In genomic region chr3:127354761-127355160, GRCh38 we compare ENCODE assay signal across 31 cellular contexts.
"Had no signal": no experiment of that assay in that cellular context is flagged by ENCODE, and none has a peak within 500 bp of the region (broad histone marks: within the 10 kb centered on the region; RNA-seq: fewer than 3 reads in every experiment).

No MANE protein-coding gene starts in this region.

- H3K4me3 ChIP-seq: body of pancreas, esophagus squamous epithelium, gastroesophageal sphincter had no signal

- H3K27me3 ChIP-seq: body of pancreas had no signal

- H3K36me3 Mint-ChIP-seq: activated naive CD8-positive, alpha-beta T cell had no signal

- H3K4me1 ChIP-seq: body of pancreas, esophagus squamous epithelium, gastroesophageal sphincter had no signal

- H3K36me3 ChIP-seq: esophagus squamous epithelium, gastroesophageal sphincter, WERI-Rb-1 had no signal

- H3K4me3 Mint-ChIP-seq: activated B cell treated with CpG ODN at 0.5 μM for 24 hours; activated CD8-positive, alpha-beta T cell treated with anti-CD3 and anti-CD28 coated beads for 36 hours; activated naive CD8-positive, alpha-beta T cell; activated T-cell treated with anti-CD3 and anti-CD28 coated beads, Interleukin-2, amount 50 U/mL, for 4 hours; activated T-helper 17 cell treated with anti-CD3 and anti-CD28 coated beads, Interleukin-2, amount 50 U/mL, for 72 hours; endodermal cell; T-helper 17 cell; T-helper 2 cell treated with Interferon-gamma antibody and Interleukin-4, amounts not matched to agents 5 μg/mL and 100 μg/mL, for 36 hours had no signal

- H3K27ac Mint-ChIP-seq: activated B cell treated with CpG ODN at 0.5 μM for 24 hours; activated CD8-positive, alpha-beta T cell treated with anti-CD3 and anti-CD28 coated beads for 36 hours; activated naive CD8-positive, alpha-beta T cell; activated T-helper 17 cell treated with anti-CD3 and anti-CD28 coated beads, Interleukin-2, amount 50 U/mL, for 72 hours; endodermal cell; T-helper 17 cell; T-helper 2 cell treated with Interferon-gamma antibody and Interleukin-4, amounts not matched to agents 5 μg/mL and 100 μg/mL, for 36 hours had no signal

- ATAC-seq: activated CD4-positive, CD25-positive, alpha-beta regulatory T cell treated with anti-CD3 and anti-CD28 coated beads, Interleukin-2, amount 50 U/mL, for 24 hours; activated CD8-positive, alpha-beta T cell treated with anti-CD3 and anti-CD28 coated beads for 36 hours; activated T-cell treated with anti-CD3 and anti-CD28 coated beads, Interleukin-2, amount 50 U/mL, for 4 hours; activated T-helper 17 cell treated with anti-CD3 and anti-CD28 coated beads, Interleukin-2, amount 50 U/mL, for 72 hours; body of pancreas; gastroesophageal sphincter; T-helper 17 cell had no signal

- DNase-seq: activated B cell treated with CpG ODN at 0.5 μM for 24 hours; activated CD4-positive, alpha-beta T cell treated with anti-CD3 and anti-CD28 coated beads for 48 hours; activated CD4-positive, alpha-beta T cell treated with anti-CD3 and anti-CD28 coated beads, Interleukin-2, amount 50 U/mL, for 1 hour; activated CD4-positive, alpha-beta T cell treated with anti-CD3 and anti-CD28 coated beads, Interleukin-2, amount 50 U/mL, for 48 hours; activated CD8-positive, alpha-beta memory T cell treated with anti-CD3 and anti-CD28 coated beads for 24 hours; activated CD8-positive, alpha-beta T cell treated with anti-CD3 and anti-CD28 coated beads for 36 hours; activated effector memory CD4-positive, alpha-beta T cell treated with Interleukin-2 at 50 U/mL for 16 hours; activated gamma-delta T cell treated with Interleukin-2 at 50 U/mL for 16 hours; activated naive CD4-positive, alpha-beta T cell treated with anti-CD3 and anti-CD28 coated beads, Interleukin-2, amount 50 U/mL, for 16 hours; activated naive CD4-positive, alpha-beta T cell treated with Interleukin-2 at 50 U/mL for 16 hours; activated T-cell treated with anti-CD3 and anti-CD28 coated beads, Interleukin-2, amount 50 U/mL, for 4 hours; amniotic stem cell; anterior cingulate cortex; body of pancreas; caudate nucleus; cortex of kidney; dermis blood vessel endothelial cell; effector CD8-positive, alpha-beta T cell; endodermal cell; erythroblast; esophagus squamous epithelium; foreskin melanocyte; T-helper 1 cell; T-helper 17 cell; T1000; WERI-Rb-1 had no signal

- H3K27ac ChIP-seq: body of pancreas, esophagus squamous epithelium, gastroesophageal sphincter, WERI-Rb-1 had no signal

- H3K4me1 Mint-ChIP-seq: activated B cell treated with CpG ODN at 0.5 μM for 24 hours; activated T-helper 17 cell treated with anti-CD3 and anti-CD28 coated beads, Interleukin-2, amount 50 U/mL, for 72 hours; endodermal cell; T-helper 17 cell had no signal
